ENCODE assay signal across 22 cellular contexts in genomic region chr10:18043148-18043547, GRCh38.
A peak's percentile ranks its signal among the peaks of the same experiment; 100 is the strongest.
DNase-seq lines count a peak whose midpoint lies in the region; ATAC-seq and TF ChIP-seq lines count a peak whose summit lies in the region.
"Had no signal": no experiment of that assay in that cellular context is flagged by ENCODE, and none has a peak within 500 bp of the region (broad histone marks: within the 10 kb centered on the region; RNA-seq: fewer than 3 reads in every experiment).

No MANE protein-coding gene starts in this region.

- H2BK120ac ChIP-seq in mesendoderm (ENCODE audit: low read depth, low read length) = no peak overlapping the region

- no peak overlapping the region for H2AK5ac ChIP-seq in mesendoderm (ENCODE audit: low read length)

- H3K56ac ChIP-seq in mesendoderm (ENCODE audit: low read length) = no peak overlapping the region

- peaks cover 15% of the 10 kb centered on the region for H3K4me1 ChIP-seq in A673 (ENCODE audit: insufficient read depth, low read length, poor library complexity, severe bottlenecking)
- no peaks in the 10 kb centered on the region for H3K4me1 ChIP-seq in mesendoderm (ENCODE audit: control insufficient read depth, low read depth, low read length)
- H3K4me1 ChIP-seq: HAP-1, prostate gland had no signal

- ATAC-seq in GM21737 (IDR thresholded peaks at IDR 0.05; ENCODE audit: unreplicated experiment) = no peak
- ATAC-seq: activated CD8-positive, alpha-beta memory T cell treated with anti-CD3 and anti-CD28 coated beads, Interleukin-2, amount 10 ng/mL, durations not matched to agents 7 days and 5 days had no signal

- H3K9ac ChIP-seq in mesendoderm (ENCODE audit: low read length) = no peak overlapping the region

- H2BK15ac ChIP-seq in mesendoderm (replicated peaks; ENCODE audit: low read depth) = peak overlapping the region; percentile 57

- no TSS peak for BruUV-seq in A673 (replicated peaks; lab: Mats Ljungman, UMichigan)

- POLR2A ChIA-PET in A673 (lab: Charles Lee; ENCODE audit: low non-redundant PET) = no interaction called here

- H3K36me3 ChIP-seq in A673 (ENCODE audit: insufficient read depth, low read length, poor library complexity, severe bottlenecking) (no peaks in the 10 kb centered on the region), mesendoderm (ENCODE audit: control insufficient read depth, insufficient read depth, low read length) (no peaks in the 10 kb centered on the region)
- H3K36me3 ChIP-seq: HAP-1, prostate gland had no signal

- no peaks in the 10 kb centered on the region for H3K9me3 ChIP-seq in A673 (ENCODE audit: low read depth, low read length, poor library complexity, severe bottlenecking)
- H3K9me3 ChIP-seq: HAP-1, prostate gland had no signal

- no peak overlapping the region for H3K18ac ChIP-seq in mesendoderm (ENCODE audit: low read length)

- DNase-seq in A673 (ENCODE audit: low spot score) (peak; percentile 21), LoVo (ENCODE audit: low spot score) (peak; percentile 26), dedifferentiated amniotic fluid mesenchymal stem cell (ENCODE audit: extremely low spot score) (peak; percentile 15), mesendoderm (no peak), SKM-1 treated with dmso at 0.1 percent for 144 hours (lab: John Stamatoyannopoulos, UW; ENCODE audit: unreplicated experiment) (no peak), mesenteric fat pad (ENCODE audit: low spot score) (no peak), SIG-M5 treated with dmso at 0.1 percent for 504 hours (lab: John Stamatoyannopoulos, UW; ENCODE audit: unreplicated experiment) (no peak)
- DNase-seq: activated CD4-positive, alpha-beta T cell treated with anti-CD3 and anti-CD28 coated beads, Interleukin-2, amount 50 U/mL, for 1 hour; activated CD8-positive, alpha-beta memory T cell treated with anti-CD3 and anti-CD28 coated beads, Interleukin-2, amount 10 ng/mL, durations not matched to agents 7 days and 5 days; DMS79 treated with DMSO at 0.1 percent for 48 hours; effector CD8-positive, alpha-beta T cell; erythroblast; islet precursor cell; NCI-H1105 treated with DMSO at 0.1 percent for 48 hours; NCI-H2029; NCI-H2227 treated with DMSO at 0.1 percent for 48 hours; NCI-H69; trophoblast cell had no signal

- intact Hi-C loops in A673 (cut with micrococcal nuclease; ENCODE audit: unreplicated experiment) = no loop called here

- no peak overlapping the region for H2BK5ac ChIP-seq in mesendoderm (ENCODE audit: low read length)

- no peaks in the 10 kb centered on the region for H3K79me2 ChIP-seq in mesendoderm (ENCODE audit: control insufficient read depth, insufficient read depth, low read length)

- H3K79me1 ChIP-seq in mesendoderm (ENCODE audit: low read length) = no peaks in the 10 kb centered on the region

- no CpG with 5 or more reads among the region's 2 CpGs for WGBS in mesendoderm (ENCODE audit: extremely low coverage, insufficient coverage, low lambda C conversion rate)

- CTCF ChIA-PET in A673 (lab: Charles Lee) = no interaction called here

- no peak overlapping the region for H4K8ac ChIP-seq in mesendoderm (ENCODE audit: low read depth, low read length)

- no peak for TF ChIP-seq CTCF in A673 (conservative IDR thresholded peaks at IDR 0.05; ENCODE audit: low read depth, low read length)

- H3K27ac ChIP-seq in A673 (ENCODE audit: low read depth, low read length, poor library complexity, severe bottlenecking) (no peak overlapping the region), mesendoderm (ENCODE audit: low read depth, low read length) (no peak overlapping the region)
- H3K27ac ChIP-seq: prostate gland, RWPE1 had no signal

- H3K23ac ChIP-seq in mesendoderm (ENCODE audit: low read length) = no peak overlapping the region

- H3K4me2 ChIP-seq in mesendoderm (ENCODE audit: low read length) = no peak overlapping the region

- no peak overlapping the region for H4K5ac ChIP-seq in mesendoderm (ENCODE audit: low read length)

- H3K4me3 ChIP-seq in A673 (ENCODE audit: low read depth, low read length, poor library complexity, severe bottlenecking) (no peak overlapping the region), mesendoderm (ENCODE audit: low read length) (no peak overlapping the region)
- H3K4me3 ChIP-seq: HAP-1, prostate gland had no signal

- no peaks in the 10 kb centered on the region for H3K27me3 ChIP-seq in A673 (replicated peaks; ENCODE audit: insufficient read depth, low read depth, low read length, poor library complexity)
- H3K27me3 ChIP-seq in mesendoderm (ENCODE audit: insufficient read depth, low read length, poor library complexity) = no peaks in the 10 kb centered on the region

- no peak overlapping the region for H3K4ac ChIP-seq in mesendoderm (ENCODE audit: low read depth, low read length)

Comparison
In these comparisons a context has a peak if more than half of its experiments do, and no peak if none do; other contexts are left out.
1. DNase-seq: peak in A673 (single experiment), LoVo (single experiment) and dedifferentiated amniotic fluid mesenchymal stem cell (single experiment); none in mesendoderm (single experiment), SKM-1 treated with dmso at 0.1 percent for 144 hours (single experiment), mesenteric fat pad (single experiment) and SIG-M5 treated with dmso at 0.1 percent for 504 hours (single experiment).